24 cellular contexts compared by ENCODE assay signal in genomic region chr18:57466307-57466706, GRCh38. TPM values are rescaled to one million over a fixed set of nuclear protein-coding genes. Genes with fewer than 3 reads are reported as not detected.
A peak's percentile ranks its signal among the peaks of the same experiment; 100 is the strongest.
DNase-seq lines count a peak whose midpoint lies in the region; TF ChIP-seq lines count a peak whose summit lies in the region.
"Had no signal": no experiment of that assay in that cellular context is flagged by ENCODE, and none has a peak within 500 bp of the region (broad histone marks: within the 10 kb centered on the region; RNA-seq: fewer than 3 reads in every experiment).

No MANE protein-coding gene starts in this region.

- H3K27me3 Mint-ChIP-seq in Calu3 (ENCODE audit: unreplicated experiment), result no peaks in the 10 kb centered on the region
- H3K27me3 Mint-ChIP-seq in activated CD4-positive, alpha-beta T cell treated with anti-CD3 and anti-CD28 coated beads, Interleukin-2, amount 10 ng/mL, durations not matched to agents 24 days and 14 days, result no peaks in the 10 kb centered on the region

- no peaks in the 10 kb centered on the region for H4K20me1 ChIP-seq in OCI-LY3 (ENCODE audit: insufficient read depth, low read length)

- peak overlapping the region; percentile 11 for H3K4me3 Mint-ChIP-seq in Calu3 (ENCODE audit: low read depth, unreplicated experiment)
- H3K4me3 Mint-ChIP-seq in activated CD4-positive, alpha-beta T cell treated with anti-CD3 and anti-CD28 coated beads, Interleukin-2, amount 10 ng/mL, durations not matched to agents 24 days and 14 days, result no peak overlapping the region
- H3K4me3 Mint-ChIP-seq: activated B cell treated with CpG ODN at 0.5 μM for 24 hours; activated naive CD8-positive, alpha-beta T cell; activated T-helper 17 cell treated with anti-CD3 and anti-CD28 coated beads, Interleukin-2, amount 50 U/mL, for 72 hours; IgD-negative memory B cell; memory B cell; neural progenitor cell had no signal

- H3K4me1 ChIP-seq in OCI-LY3 (ENCODE audit: low read length) (peaks cover 31% of the 10 kb centered on the region), liver (ENCODE audit: control insufficient read depth in 4 of 4, insufficient read depth in 4 of 4, low read length in 3 of 4) (peaks cover 12 to 15% (median 13%) of the 10 kb centered on the region in 4 donors)
- H3K4me1 ChIP-seq: neural progenitor cell, prostate gland had no signal

- intact Hi-C loops in Calu3 (cut with micrococcal nuclease; ENCODE audit: unreplicated experiment), result no loop called here
- intact Hi-C loops in activated CD4-positive, alpha-beta T cell treated with anti-CD3 and anti-CD28 coated beads, Interleukin-2, amount 10 ng/mL, durations not matched to agents 24 days and 14 days (cut with micrococcal nuclease), result no loop called here

- no peaks in the 10 kb centered on the region for H3K79me2 ChIP-seq in OCI-LY3 (ENCODE audit: low read length)

- WGBS in liver, result 9% methylated on average over 2 of the region's 2 CpGs

- peaks cover 96% of the 10 kb centered on the region for H3K36me3 Mint-ChIP-seq in Calu3 (ENCODE audit: insufficient read depth, unreplicated experiment)
- H3K36me3 Mint-ChIP-seq in activated CD4-positive, alpha-beta T cell treated with anti-CD3 and anti-CD28 coated beads, Interleukin-2, amount 10 ng/mL, durations not matched to agents 24 days and 14 days (ENCODE audit: low read depth), result no peaks in the 10 kb centered on the region
- H3K36me3 Mint-ChIP-seq: activated naive CD8-positive, alpha-beta T cell; IgD-negative memory B cell; memory B cell; neural progenitor cell had no signal

- H3K9ac ChIP-seq in OCI-LY3 (ENCODE audit: low read length) (no peak overlapping the region), liver (ENCODE audit: low read depth in 1 of 2, low read length in 2 of 2) (no peak overlapping the region)
- H3K9ac ChIP-seq: neural progenitor cell had no signal

- no peak overlapping the region for H3K27ac ChIP-seq in OCI-LY3 (ENCODE audit: low read length)
- no peak overlapping the region for H3K27ac ChIP-seq in liver (ENCODE audit: low read depth in 1 of 2, low read length in 2 of 2)
- H3K27ac ChIP-seq: neural progenitor cell, prostate gland, transverse colon had no signal

- peak overlapping the region; percentile 61; the same call in 1 of the 2 replicates for H2AFZ ChIP-seq in OCI-LY3 (ENCODE audit: low read depth, low read length)
- H2AFZ ChIP-seq: neural progenitor cell had no signal

- peak overlapping the region; percentile 56 for H3K27ac Mint-ChIP-seq in Calu3 (ENCODE audit: unreplicated experiment)
- no peak overlapping the region for H3K27ac Mint-ChIP-seq in activated CD4-positive, alpha-beta T cell treated with anti-CD3 and anti-CD28 coated beads, Interleukin-2, amount 10 ng/mL, durations not matched to agents 24 days and 14 days
- H3K27ac Mint-ChIP-seq: activated B cell treated with CpG ODN at 0.5 μM for 24 hours; activated naive CD8-positive, alpha-beta T cell; activated T-helper 17 cell treated with anti-CD3 and anti-CD28 coated beads, Interleukin-2, amount 50 U/mL, for 72 hours; IgD-negative memory B cell; memory B cell; neural progenitor cell had no signal

- TF ChIP-seq CTCF in Calu3 (IDR thresholded peaks at IDR 0.05; ENCODE audit: unreplicated experiment), result no peak
- TF ChIP-seq CTCF in LNCaP clone FGC (IDR thresholded peaks at IDR 0.05; ENCODE audit: control insufficient read depth, extremely low read depth, insufficient read depth), result no peak
- no peak for TF ChIP-seq CTCF in OCI-LY3 (IDR thresholded peaks at IDR 0.05; ENCODE audit: low read depth, low read length)
- TF ChIP-seq CTCF in liver (IDR thresholded peaks at IDR 0.05; ENCODE audit: low read depth, low read length, missing input control), result no peak

- peak; percentile 24 to 61 for TF ChIP-seq RAD21 in liver (IDR thresholded peaks at IDR 0.05)

- H3K36me3 ChIP-seq in OCI-LY3 (replicated peaks; ENCODE audit: low read depth, low read length) (no peaks in the 10 kb centered on the region), liver (ENCODE audit: control insufficient read depth in 4 of 4, insufficient read depth in 3 of 4, low read depth in 1 of 4, low read length in 3 of 4) (no peaks in the 10 kb centered on the region)
- H3K36me3 ChIP-seq: neural progenitor cell, prostate gland, transverse colon had no signal

- H3K9me3 ChIP-seq in OCI-LY3 (ENCODE audit: insufficient read depth, low read length) (no peaks in the 10 kb centered on the region), liver (ENCODE audit: control insufficient read depth in 4 of 4, low read length in 3 of 4) (no peaks in the 10 kb centered on the region)
- H3K9me3 ChIP-seq: prostate gland, transverse colon had no signal

- CTCF ChIA-PET in Calu3 (lab: Charles Lee), result no interaction called here

- no peak for DNase-seq in Calu3
- peak; percentile 55 for DNase-seq in LNCaP clone FGC (ENCODE audit: low read depth)
- no peak for DNase-seq in occipital lobe (lab: John Stamatoyannopoulos, UW)
- no peak for DNase-seq in activated CD4-positive, alpha-beta T cell treated with anti-CD3 and anti-CD28 coated beads, Interleukin-2, amount 10 ng/mL, durations not matched to agents 24 days and 14 days
- no peak for DNase-seq in AG08396 (ENCODE audit: low spot score)
- DNase-seq: activated B cell treated with CpG ODN at 0.5 μM for 24 hours; activated CD4-positive, alpha-beta T cell treated with anti-CD3 and anti-CD28 coated beads, Interleukin-2, amount 50 U/mL, for 48 hours; activated CD8-positive, alpha-beta memory T cell treated with anti-CD3 and anti-CD28 coated beads, Interleukin-2, amount 50 U/mL, for 4 hours; AML-193; aorta; cortex of kidney; EL; NCI-H1436 treated with DMSO at 0.1 percent for 48 hours; NCI-H526 treated with DMSO at 0.1 percent for 48 hours; T-helper 9 cell; transverse colon had no signal

- peak overlapping the region; percentile 63 for H3K4me2 ChIP-seq in OCI-LY3 (ENCODE audit: low read length)
- H3K4me2 ChIP-seq: neural progenitor cell had no signal

- H3K9me3 Mint-ChIP-seq in Calu3 (ENCODE audit: low read depth, unreplicated experiment), result no peaks in the 10 kb centered on the region
- H3K9me3 Mint-ChIP-seq in activated CD4-positive, alpha-beta T cell treated with anti-CD3 and anti-CD28 coated beads, Interleukin-2, amount 10 ng/mL, durations not matched to agents 24 days and 14 days, result no peaks in the 10 kb centered on the region
- H3K9me3 Mint-ChIP-seq: activated B cell treated with CpG ODN at 0.5 μM for 24 hours; activated T-helper 17 cell treated with anti-CD3 and anti-CD28 coated beads, Interleukin-2, amount 50 U/mL, for 72 hours; neural progenitor cell had no signal

- H3K4me1 Mint-ChIP-seq in Calu3 (ENCODE audit: low read depth, unreplicated experiment), result peaks cover 84% of the 10 kb centered on the region
- no peaks in the 10 kb centered on the region for H3K4me1 Mint-ChIP-seq in activated CD4-positive, alpha-beta T cell treated with anti-CD3 and anti-CD28 coated beads, Interleukin-2, amount 10 ng/mL, durations not matched to agents 24 days and 14 days
- H3K4me1 Mint-ChIP-seq: activated B cell treated with CpG ODN at 0.5 μM for 24 hours; activated T-helper 17 cell treated with anti-CD3 and anti-CD28 coated beads, Interleukin-2, amount 50 U/mL, for 72 hours; memory B cell; neural progenitor cell had no signal

- no peak overlapping the region for H3K4me3 ChIP-seq in LNCaP clone FGC (ENCODE audit: low read depth, low read length)
- H3K4me3 ChIP-seq in OCI-LY3 (ENCODE audit: low read length), result peak overlapping the region; percentile 29; the same call in 1 of the 2 replicates
- H3K4me3 ChIP-seq in liver (ENCODE audit: low read depth in 1 of 3, low read length in 3 of 3), result no peak overlapping the region
- H3K4me3 ChIP-seq: neural progenitor cell, prostate gland, transverse colon had no signal

- no TSS peak for BruUV-seq in Calu3 (replicated peaks; lab: Mats Ljungman, UMichigan)

- H3K27me3 ChIP-seq in OCI-LY3 (ENCODE audit: low read depth, low read length), result no peaks in the 10 kb centered on the region
- no peaks in the 10 kb centered on the region for H3K27me3 ChIP-seq in liver (ENCODE audit: control insufficient read depth in 4 of 4, insufficient read depth in 4 of 4, low read length in 3 of 4)
- H3K27me3 ChIP-seq: neural progenitor cell, transverse colon had no signal

TF ChIP-seq in liver, 16 proteins besides CTCF, POLR2A, EP300 and RAD21 (continues in another document):
- TF ChIP-seq TAF1 (conservative IDR thresholded peaks at IDR 0.05) (no peak), FOXA2 (IDR thresholded peaks at IDR 0.05) (no peak), REST (IDR thresholded peaks at IDR 0.05) (no peak), HNF4G (IDR thresholded peaks at IDR 0.05) (no peak), ATF3 (IDR thresholded peaks at IDR 0.05) (no peak), RXRA (IDR thresholded peaks at IDR 0.05) (peak in 1 of 2 donors; percentile 49), HNF4A (conservative IDR thresholded peaks at IDR 0.05) (peak; percentile 27 to 40)

RNA-seq across cellular contexts. Expression of gene ONECUT2, which starts 31.1 kb away (rescaled TPM):
- total RNA-seq in Calu3 (2022), result 182 and 209 TPM in 2 replicates
- total RNA-seq in liver, result 1 to 10 TPM; 5.4 to 5.7 TPM
- 1 to 10 TPM; 1.8 to 3.8 TPM for polyA plus RNA-seq in liver
- total RNA-seq in occipital lobe, result 0.78 TPM
- not detected in 2 replicates for total RNA-seq in activated CD4-positive, alpha-beta T cell treated with anti-CD3 and anti-CD28 coated beads, Interleukin-2, amount 10 ng/mL, durations not matched to agents 24 days and 14 days
- total RNA-seq: activated B cell treated with CpG ODN at 0.5 μM for 24 hours had no signal
- polyA plus RNA-seq: IgD-negative memory B cell had no signal

Comparison
In these comparisons a context has a peak if more than half of its experiments do, and no peak if none do; other contexts are left out.
1. RNA of gene ONECUT2, which starts 31.1 kb away (total RNA-seq): 182 to 209 TPM in Calu3; 5.4 to 5.7 TPM in liver, 0.78 TPM in occipital lobe (single experiment) and not detected in activated CD4-positive, alpha-beta T cell treated with anti-CD3 and anti-CD28 coated beads, Interleukin-2, amount 10 ng/mL, durations not matched to agents 24 days and 14 days; every median in the first group is over 10 times any median in the second.